Comparison of ENCODE assay signal across 8 cellular contexts in genomic region chr4:153232768-153233167, GRCh38. TPM values are rescaled to one million over a fixed set of nuclear protein-coding genes. Genes with fewer than 3 reads are reported as not detected.
DNase-seq lines count a peak whose midpoint lies in the region; ATAC-seq and TF ChIP-seq lines count a peak whose summit lies in the region.

No MANE protein-coding gene starts in this region.

- peaks cover 2% of the 10 kb centered on the region for H3K27me3 Mint-ChIP-seq in neural progenitor cell (ENCODE audit: insufficient read depth, low read depth)

- 0 out of 2 replicates have a peak, but pooled peaks have one; percentile 30 for ATAC-seq in IMR-90 (ENCODE audit: low read depth)

- H4K5ac ChIP-seq in IMR-90 (ENCODE audit: low read depth, low read length), result no peak overlapping the region

- no peaks in the 10 kb centered on the region for H3K36me3 ChIP-seq in IMR-90 (ENCODE audit: control insufficient read depth, insufficient read depth, low read length)
- H3K36me3 ChIP-seq in neural progenitor cell, result no peaks in the 10 kb centered on the region

- peak overlapping the region; percentile 53; the same call in 1 of the 2 replicates for H2BK20ac ChIP-seq in IMR-90 (ENCODE audit: low read depth, low read length)

- DNase-seq in DMS 273 (lab: John Stamatoyannopoulos, UW; ENCODE audit: unreplicated experiment) (peak; percentile 20), DMS 273 treated with DMSO at 0.1 percent for 48 hours (lab: John Stamatoyannopoulos, UW) (no peak), IMR-90 (no peak), dermis blood vessel endothelial cell (peak; percentile 12), neural progenitor cell (ENCODE audit: low spot score) (peak; percentile 69), NK-92 (lab: John Stamatoyannopoulos, UW; ENCODE audit: unreplicated experiment) (no peak), germinal center (ENCODE audit: low spot score) (no peak)
- no peak for DNase-seq in stimulated activated CD4-positive, alpha-beta T cell treated with anti-CD3 and anti-CD28 coated beads, Interleukin-15, amount 100 ng/mL, for 24 hours

- H3K9me1 ChIP-seq in IMR-90 (ENCODE audit: insufficient read depth, low read length), result peaks cover 20% of the 10 kb centered on the region

- peak overlapping the region; percentile 38 for H2AK9ac ChIP-seq in IMR-90 (replicated peaks; ENCODE audit: low read depth, low read length, poor library complexity)

- H3K18ac ChIP-seq in IMR-90 (ENCODE audit: low read depth, low read length), result no peak overlapping the region

- peaks cover 34 to 77% of the 10 kb centered on the region in 2 experiments for H3K79me1 ChIP-seq in IMR-90 (ENCODE audit: low read depth in 1 of 2, low read length in 2 of 2)

- CTCF ChIA-PET in IMR-90 (lab: Yijun Ruan, JAX), result no interaction called here

- peak overlapping the region; percentile 43; the same call in 1 of the 3 replicates for H2BK15ac ChIP-seq in IMR-90 (ENCODE audit: low read depth, low read length)

- H3K4me1 ChIP-seq in IMR-90 (ENCODE audit: control insufficient read depth, insufficient read depth, low read length), result peaks cover 20% of the 10 kb centered on the region
- peaks cover 26% of the 10 kb centered on the region for H3K4me1 ChIP-seq in neural progenitor cell

- H3K27me3 ChIP-seq in IMR-90 (ENCODE audit: control insufficient read depth, insufficient read depth, low read length) (no peaks in the 10 kb centered on the region), neural progenitor cell (no peaks in the 10 kb centered on the region)

- no peaks in the 10 kb centered on the region for H3K79me2 ChIP-seq in neural progenitor cell (ENCODE audit: low read depth)

- TF ChIP-seq CTCF in IMR-90 (conservative IDR thresholded peaks at IDR 0.05; ENCODE audit: low read depth, low read length), result peak; percentile 24
- peak; percentile 58 for TF ChIP-seq CTCF in neural progenitor cell (IDR thresholded peaks at IDR 0.05)

- peaks cover 8% of the 10 kb centered on the region for H3F3A ChIP-seq in neural progenitor cell (ENCODE audit: low read depth)

- H3K4me3 ChIP-seq in IMR-90 (ENCODE audit: insufficient read depth, low read depth, low read length), result no peak overlapping the region
- H3K4me3 ChIP-seq in neural progenitor cell, result no peak overlapping the region

- H3K14ac ChIP-seq in IMR-90 (replicated peaks; ENCODE audit: low read depth, low read length), result peak overlapping the region; percentile 46

- H4K20me1 ChIP-seq in IMR-90 (ENCODE audit: insufficient read depth, low read length), result peaks cover 16% of the 10 kb centered on the region; the same call in 1 of the 2 replicates
- H4K20me1 ChIP-seq in neural progenitor cell (ENCODE audit: low read depth), result peaks cover 12% of the 10 kb centered on the region

- dilution Hi-C loops in IMR-90 (cut with HindIII; ENCODE audit: low sequenced_read_pairs, unreplicated experiment), result no loop called here

- peak overlapping the region; percentile 37; the same call in 1 of the 2 replicates for H3K27ac ChIP-seq in IMR-90 (ENCODE audit: insufficient read depth, low read length)
- H3K27ac ChIP-seq in neural progenitor cell, result no peak overlapping the region

- H2BK5ac ChIP-seq in IMR-90 (ENCODE audit: low read depth, low read length, poor library complexity, severe bottlenecking), result peak overlapping the region; percentile 88

- peak overlapping the region; percentile 15 for H3K27ac Mint-ChIP-seq in neural progenitor cell

- H3K4me2 ChIP-seq in IMR-90 (ENCODE audit: low read depth, low read length), result no peak overlapping the region
- H3K4me2 ChIP-seq in neural progenitor cell, result peak overlapping the region; percentile 10

- H3K4me3 Mint-ChIP-seq in neural progenitor cell, result no peak overlapping the region

- no peak for TF ChIP-seq RAD21 in IMR-90 (IDR thresholded peaks at IDR 0.05; ENCODE audit: low read length)

- no peak for TF ChIP-seq POLR2A in IMR-90 (IDR thresholded peaks at IDR 0.05; ENCODE audit: low read depth, low read length)

- peak overlapping the region; percentile 74; the same call in 1 of the 2 replicates for H2BK120ac ChIP-seq in IMR-90 (ENCODE audit: low read depth, low read length)

- H3K4me1 Mint-ChIP-seq in neural progenitor cell, result peaks cover 47% of the 10 kb centered on the region

- H3K9ac ChIP-seq in IMR-90 (ENCODE audit: low read depth, low read length) (no peak overlapping the region), neural progenitor cell (no peak overlapping the region)

- H3K9me3 Mint-ChIP-seq in neural progenitor cell, result no peaks in the 10 kb centered on the region

- H3K36me3 Mint-ChIP-seq in neural progenitor cell, result peaks cover 13% of the 10 kb centered on the region

- H3K9me3 ChIP-seq in IMR-90 (ENCODE audit: control insufficient read depth, insufficient read depth, low read length) (no peaks in the 10 kb centered on the region), neural progenitor cell (ENCODE audit: low read depth) (no peaks in the 10 kb centered on the region)

- H4K8ac ChIP-seq in IMR-90 (ENCODE audit: low read depth in 2 of 2, low read length in 2 of 2), result peak overlapping the region in 1 of 2 experiments; percentile 1; a peak in 1 of 4 replicates

- H4K91ac ChIP-seq in IMR-90 (ENCODE audit: insufficient read depth, low read depth, low read length), result no peak overlapping the region; the same call in 1 of the 2 replicates

- 88% methylated on average over 1 of the region's 3 CpGs; no CpG with 5 or more reads in 1 of the 2 experiments for WGBS in IMR-90 (ENCODE audit: extremely low coverage in 2 of 2, insufficient read length in 1 of 2), 2 experiments

- intact Hi-C loops in IMR-90 (cut with micrococcal nuclease), result no loop called here

- no peak overlapping the region for H3K23ac ChIP-seq in IMR-90 (ENCODE audit: low read depth, low read length)

- in situ Hi-C loops in IMR-90 (cut with MboI; ENCODE audit: low sequenced_read_pairs), result no loop called here

- H2AK5ac ChIP-seq in IMR-90 (ENCODE audit: low read depth, low read length), result peak overlapping the region; percentile 3

- BruUV-seq in IMR-90 (replicated peaks; lab: Mats Ljungman, UMichigan), result no TSS peak

- POLR2A ChIA-PET in IMR-90 (lab: Charles Lee; ENCODE audit: unreplicated experiment), result interaction anchor here (0.5 kb wide), 1 partner anchor 47 kb away, joined by 5 read pairs; no protein-coding TSS in a partner anchor

- H3K56ac ChIP-seq in IMR-90 (ENCODE audit: extremely low read depth, insufficient read depth, low read length), result no peak overlapping the region

- peak overlapping the region; percentile 61 for H3K4ac ChIP-seq in IMR-90 (ENCODE audit: low read depth, low read length)

- peak overlapping the region; percentile 18 for H2AFZ ChIP-seq in IMR-90 (replicated peaks; ENCODE audit: low read length, poor library complexity)
- H2AFZ ChIP-seq in neural progenitor cell (replicated peaks), result no peak overlapping the region

TF ChIP-seq in IMR-90, 13 proteins besides CTCF, POLR2A, EP300 and RAD21:
- TF ChIP-seq NFE2L2 (IDR thresholded peaks at IDR 0.05; ENCODE audit: low read depth, low read length), result no peak
- TF ChIP-seq ELK1 (IDR thresholded peaks at IDR 0.05; ENCODE audit: borderline replicate concordance, low read depth, low read length), result no peak
- TF ChIP-seq MAFK (IDR thresholded peaks at IDR 0.05; ENCODE audit: low read depth, low read length), result no peak
- no peak for TF ChIP-seq USF2 (IDR thresholded peaks at IDR 0.05; ENCODE audit: low read depth, low read length)
- no peak for TF ChIP-seq BHLHE40 (IDR thresholded peaks at IDR 0.05; ENCODE audit: low read depth, low read length)
- no peak for TF ChIP-seq RFX5 (IDR thresholded peaks at IDR 0.05; ENCODE audit: low read depth, low read length)
- no peak for TF ChIP-seq CEBPB (IDR thresholded peaks at IDR 0.05; ENCODE audit: low read depth, low read length)
- TF ChIP-seq MAZ (IDR thresholded peaks at IDR 0.05; ENCODE audit: borderline replicate concordance, low read depth, low read length), result no peak
- TF ChIP-seq RCOR1 (IDR thresholded peaks at IDR 0.05; ENCODE audit: insufficient replicate concordance, low read length), result no peak
- no peak for TF ChIP-seq MXI1 (IDR thresholded peaks at IDR 0.05; ENCODE audit: borderline replicate concordance, low read depth, low read length)

RNA-seq across cellular contexts. Expression of gene TRIM2, which starts 28.5 kb away (rescaled TPM):
- 52.2 and 64.2 TPM in 2 replicates for total RNA-seq in IMR-90 (2012; rRNA removed)
- 15.9 and 16.0 TPM in 2 replicates for polyA plus RNA-seq in IMR-90 (2012; rRNA removed)
- 6.7 and 14.0 TPM in 2 replicates for polyA plus RNA-seq in IMR-90 (2012; cell fraction: cytosol; rRNA removed)
- polyA plus RNA-seq in IMR-90 (2012; cell fraction: nucleus; rRNA removed; ENCODE audit: low replicate concordance), result 19.2 and 24.1 TPM in 2 replicates
- total RNA-seq in dermis blood vessel endothelial cell, result 8.6 and 12.6 TPM in 2 replicates
- total RNA-seq in neural progenitor cell (ENCODE audit: low replicate concordance), result 87.6 and 90.2 TPM in 2 replicates

Comparison
In these comparisons a context has a peak if more than half of its experiments do, and no peak if none do; other contexts are left out.
1. DNase-seq: peak in DMS 273 (single experiment), dermis blood vessel endothelial cell (single experiment) and neural progenitor cell (single experiment); none in DMS 273 treated with DMSO at 0.1 percent for 48 hours (single experiment), IMR-90 (single experiment), NK-92 (single experiment), germinal center (single experiment) and stimulated activated CD4-positive, alpha-beta T cell treated with anti-CD3 and anti-CD28 coated beads, Interleukin-15, amount 100 ng/mL, for 24 hours (single experiment).